ENCODE assay signal across 9 cellular contexts in genomic region chr1:167446946-167447345, GRCh38.
DNase-seq lines count a peak whose midpoint lies in the region; ATAC-seq and TF ChIP-seq lines count a peak whose summit lies in the region.
"Had no signal": no experiment of that assay in that cellular context is flagged by ENCODE, and none has a peak within 500 bp of the region (broad histone marks: within the 10 kb centered on the region; RNA-seq: fewer than 3 reads in every experiment).

No MANE protein-coding gene starts in this region.

- no peak for DNase-seq in activated naive CD4-positive, alpha-beta T cell (lab: John Stamatoyannopoulos, UW)
- no peak for DNase-seq in activated CD4-positive, alpha-beta memory T cell treated with anti-CD3 and anti-CD28 coated beads for 36 hours
- DNase-seq in endodermal cell (peak; percentile 22), upper lobe of left lung (no peak), osteocyte (ENCODE audit: extremely low spot score, unreplicated experiment) (no peak), dorsolateral prefrontal cortex (no peak), iPS-NIHi11 (ENCODE audit: low spot score) (no peak)
- DNase-seq: kidney had no signal

- no peaks in the 10 kb centered on the region for H3K27me3 ChIP-seq in endodermal cell (ENCODE audit: control insufficient read depth, insufficient read depth, low read length, poor library complexity, severe bottlenecking)
- no peaks in the 10 kb centered on the region for H3K27me3 ChIP-seq in upper lobe of left lung
- no peaks in the 10 kb centered on the region for H3K27me3 ChIP-seq in dorsolateral prefrontal cortex

- H3K4me1 ChIP-seq in endodermal cell (ENCODE audit: control insufficient read depth, insufficient read depth, low read length) (peaks cover 7% of the 10 kb centered on the region), upper lobe of left lung (peaks cover 0 to 9% (median 0%) of the 10 kb centered on the region in 4 donors)

- CTCF ChIA-PET in activated CD4-positive, alpha-beta memory T cell treated with anti-CD3 and anti-CD28 coated beads for 36 hours (lab: Charles Lee): interaction anchor here (0.6 to 3.2 kb wide), 22 partner anchors 9 to 227 kb away, joined by 3 to 26 read pairs (median 4); partner anchors contain the start of genes CD247, CREG1 and POU2F1

- no peak for TF ChIP-seq EP300 in upper lobe of left lung (IDR thresholded peaks at IDR 0.05)

- no peaks in the 10 kb centered on the region for H3K9me3 Mint-ChIP-seq in activated naive CD4-positive, alpha-beta T cell treated with anti-CD3 and anti-CD28 coated beads, Interleukin-2, amount 50 U/mL, for 24 hours
- no peaks in the 10 kb centered on the region for H3K9me3 Mint-ChIP-seq in activated CD4-positive, alpha-beta memory T cell treated with anti-CD3 and anti-CD28 coated beads for 36 hours
- no peaks in the 10 kb centered on the region for H3K9me3 Mint-ChIP-seq in endodermal cell
- H3K9me3 Mint-ChIP-seq in osteocyte (ENCODE audit: unreplicated experiment): no peaks in the 10 kb centered on the region

- WGBS in endodermal cell (ENCODE audit: insufficient coverage in 1 of 2, insufficient read length in 1 of 2), 2 experiments: 82 to 89% methylated on average over 4 of the region's 4 CpGs
- 77 to 83% methylated on average over 4 of the region's 4 CpGs for WGBS in upper lobe of left lung, 2 donors

- peaks cover 83% of the 10 kb centered on the region for H3K4me1 Mint-ChIP-seq in activated naive CD4-positive, alpha-beta T cell treated with anti-CD3 and anti-CD28 coated beads, Interleukin-2, amount 50 U/mL, for 24 hours
- H3K4me1 Mint-ChIP-seq in activated CD4-positive, alpha-beta memory T cell treated with anti-CD3 and anti-CD28 coated beads for 36 hours (ENCODE audit: low read depth): peaks cover 74% of the 10 kb centered on the region
- peaks cover 7% of the 10 kb centered on the region for H3K4me1 Mint-ChIP-seq in endodermal cell
- no peaks in the 10 kb centered on the region for H3K4me1 Mint-ChIP-seq in osteocyte (ENCODE audit: unreplicated experiment)

- no peaks in the 10 kb centered on the region for H3K36me3 ChIP-seq in endodermal cell (ENCODE audit: control insufficient read depth, insufficient read depth, low read length)
- no peaks in the 10 kb centered on the region for H3K36me3 ChIP-seq in upper lobe of left lung

- intact Hi-C loops in activated CD4-positive, alpha-beta memory T cell treated with anti-CD3 and anti-CD28 coated beads for 36 hours (cut with micrococcal nuclease): loop anchor here (1.0 to 5.0 kb wide), 7 partner anchors 46 to 472 kb away; partner anchors contain the start of genes ILDR2 and POU2F1
- intact Hi-C loops in dorsolateral prefrontal cortex (cut with DNase I): loop anchor here in 1 of 2 donors (10.0 kb wide), 2 partner anchors 88 to 542 kb away; no protein-coding TSS in a partner anchor

- ATAC-seq in upper lobe of left lung (ENCODE audit: low FRiP score in 2 of 2): no peak

- no peak overlapping the region for H3K9ac ChIP-seq in endodermal cell (ENCODE audit: extremely low read depth, low read length, poor library complexity, severe bottlenecking)

- peak overlapping the region; percentile 75 for H3K4me3 Mint-ChIP-seq in activated naive CD4-positive, alpha-beta T cell treated with anti-CD3 and anti-CD28 coated beads, Interleukin-2, amount 50 U/mL, for 24 hours
- H3K4me3 Mint-ChIP-seq in activated CD4-positive, alpha-beta memory T cell treated with anti-CD3 and anti-CD28 coated beads for 36 hours: peak overlapping the region; percentile 56
- H3K4me3 Mint-ChIP-seq in endodermal cell (no peak overlapping the region), osteocyte (ENCODE audit: unreplicated experiment) (no peak overlapping the region)

- no peaks in the 10 kb centered on the region for H3K27me3 Mint-ChIP-seq in activated naive CD4-positive, alpha-beta T cell treated with anti-CD3 and anti-CD28 coated beads, Interleukin-2, amount 50 U/mL, for 24 hours
- H3K27me3 Mint-ChIP-seq in activated CD4-positive, alpha-beta memory T cell treated with anti-CD3 and anti-CD28 coated beads for 36 hours: no peaks in the 10 kb centered on the region
- H3K27me3 Mint-ChIP-seq in endodermal cell (ENCODE audit: insufficient read depth): peaks cover under 1% of the 10 kb centered on the region
- peaks cover 11% of the 10 kb centered on the region for H3K27me3 Mint-ChIP-seq in osteocyte (ENCODE audit: unreplicated experiment)

- H3K4me3 ChIP-seq in endodermal cell (ENCODE audit: low read length) (no peak overlapping the region), upper lobe of left lung (no peak overlapping the region), dorsolateral prefrontal cortex (no peak overlapping the region)

- peaks cover 4% of the 10 kb centered on the region for H3K36me3 Mint-ChIP-seq in activated naive CD4-positive, alpha-beta T cell treated with anti-CD3 and anti-CD28 coated beads, Interleukin-2, amount 50 U/mL, for 24 hours
- peaks cover 3% of the 10 kb centered on the region for H3K36me3 Mint-ChIP-seq in activated CD4-positive, alpha-beta memory T cell treated with anti-CD3 and anti-CD28 coated beads for 36 hours
- H3K36me3 Mint-ChIP-seq in endodermal cell (ENCODE audit: low read depth): no peaks in the 10 kb centered on the region
- no peaks in the 10 kb centered on the region for H3K36me3 Mint-ChIP-seq in osteocyte (ENCODE audit: unreplicated experiment)

- peak overlapping the region; percentile 95 for H3K27ac Mint-ChIP-seq in activated naive CD4-positive, alpha-beta T cell treated with anti-CD3 and anti-CD28 coated beads, Interleukin-2, amount 50 U/mL, for 24 hours
- H3K27ac Mint-ChIP-seq in activated CD4-positive, alpha-beta memory T cell treated with anti-CD3 and anti-CD28 coated beads for 36 hours: peak overlapping the region; percentile 95
- H3K27ac Mint-ChIP-seq in endodermal cell: no peak overlapping the region
- H3K27ac Mint-ChIP-seq in osteocyte (ENCODE audit: unreplicated experiment): no peak overlapping the region

- POLR2A ChIA-PET in activated CD4-positive, alpha-beta memory T cell treated with anti-CD3 and anti-CD28 coated beads for 36 hours (lab: Charles Lee): interaction anchor here (0.7 to 2.8 kb wide), 6 partner anchors 19 to 489 kb away, joined by 3 to 53 read pairs (median 3); partner anchors contain the start of gene CD247

- H3K27ac ChIP-seq in endodermal cell (ENCODE audit: low read depth, low read length) (no peak overlapping the region), upper lobe of left lung (peak overlapping the region in 3 of 4 donors; percentile 1 to 47 (median 36)), dorsolateral prefrontal cortex (no peak overlapping the region)

- no peak for TF ChIP-seq CTCF in endodermal cell (conservative IDR thresholded peaks at IDR 0.05)
- TF ChIP-seq CTCF in upper lobe of left lung (IDR thresholded peaks at IDR 0.05): no peak
- TF ChIP-seq CTCF in osteocyte (IDR thresholded peaks at IDR 0.05): no peak
- TF ChIP-seq CTCF in dorsolateral prefrontal cortex (IDR thresholded peaks at IDR 0.05 in 54 of 56, conservative IDR thresholded peaks at IDR 0.05 in 2 of 56; ENCODE audit: low read depth in 1 of 56, partially characterized antibody in 56 of 56): no peak

- no peak for TF ChIP-seq POLR2A in upper lobe of left lung (IDR thresholded peaks at IDR 0.05)

- no peaks in the 10 kb centered on the region for H3K9me3 ChIP-seq in endodermal cell (ENCODE audit: control insufficient read depth, low read length)
- H3K9me3 ChIP-seq in upper lobe of left lung: no peaks in the 10 kb centered on the region

Comparison
In these comparisons a context has a peak if more than half of its experiments do, and no peak if none do; other contexts are left out.
1. H3K27ac Mint-ChIP-seq: peak in activated naive CD4-positive, alpha-beta T cell treated with anti-CD3 and anti-CD28 coated beads, Interleukin-2, amount 50 U/mL, for 24 hours (single experiment) and activated CD4-positive, alpha-beta memory T cell treated with anti-CD3 and anti-CD28 coated beads for 36 hours (single experiment); none in endodermal cell (single experiment) and osteocyte (single experiment).
2. H3K4me3 Mint-ChIP-seq: peak in activated naive CD4-positive, alpha-beta T cell treated with anti-CD3 and anti-CD28 coated beads, Interleukin-2, amount 50 U/mL, for 24 hours (single experiment) and activated CD4-positive, alpha-beta memory T cell treated with anti-CD3 and anti-CD28 coated beads for 36 hours (single experiment); none in endodermal cell (single experiment) and osteocyte (single experiment).
3. H3K27ac ChIP-seq: peak in upper lobe of left lung (3 of 4); none in endodermal cell (single experiment) and dorsolateral prefrontal cortex (0 of 59).